2 cellular contexts compared by ENCODE assay signal in the genomic region with DNA sequence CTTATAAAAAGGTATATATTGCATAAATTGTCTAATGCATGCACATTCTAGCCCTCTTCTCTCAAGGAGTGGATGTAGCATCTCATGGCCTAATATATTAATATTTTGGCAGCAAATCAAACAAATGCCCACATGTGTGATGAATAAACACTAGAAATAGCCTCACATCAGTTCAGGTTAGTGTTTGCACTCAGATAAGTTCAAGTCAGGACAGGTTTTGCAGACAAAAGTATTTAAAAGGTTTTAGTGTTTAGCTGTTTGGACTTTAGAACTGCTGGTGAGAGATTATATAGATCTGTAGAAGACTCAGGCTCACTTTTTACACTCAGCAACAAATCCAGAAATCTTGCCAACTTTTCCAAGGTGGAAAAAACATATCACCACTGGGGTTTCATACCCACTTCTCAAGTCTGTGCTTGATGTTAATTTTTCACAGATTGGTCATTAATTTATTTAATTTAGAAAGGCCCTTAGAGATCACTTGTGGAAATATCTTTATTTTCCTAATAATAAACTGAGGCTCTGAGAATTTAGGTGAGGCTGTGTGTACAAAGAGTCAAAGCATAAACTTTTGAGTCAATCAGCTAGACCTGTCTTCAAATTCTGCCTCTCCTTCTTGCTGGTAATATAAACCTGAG.
TF ChIP-seq lines count a peak whose summit lies in the region.

No MANE protein-coding gene starts in this region.

TF ChIP-seq in endothelial cell of umbilical vein, 7 proteins besides CTCF, POLR2A, EP300 and RAD21 (continued from another document):
- no peak for TF ChIP-seq GATA2 (IDR thresholded peaks at IDR 0.05; ENCODE audit: insufficient read depth, insufficient read length, low read depth, low read length)
- TF ChIP-seq FOS (IDR thresholded peaks at IDR 0.05; ENCODE audit: borderline replicate concordance, insufficient read depth, low read length): no peak

TF ChIP-seq in HepG2, 621 proteins besides CTCF, POLR2A, EP300 and RAD21 (continued from another document and continues in another):
- TF ChIP-seq ZNF460 (CRISPR knock-in tag; IDR thresholded peaks at IDR 0.05; ENCODE audit: borderline replicate concordance): no peak
- TF ChIP-seq, protein P1, sequence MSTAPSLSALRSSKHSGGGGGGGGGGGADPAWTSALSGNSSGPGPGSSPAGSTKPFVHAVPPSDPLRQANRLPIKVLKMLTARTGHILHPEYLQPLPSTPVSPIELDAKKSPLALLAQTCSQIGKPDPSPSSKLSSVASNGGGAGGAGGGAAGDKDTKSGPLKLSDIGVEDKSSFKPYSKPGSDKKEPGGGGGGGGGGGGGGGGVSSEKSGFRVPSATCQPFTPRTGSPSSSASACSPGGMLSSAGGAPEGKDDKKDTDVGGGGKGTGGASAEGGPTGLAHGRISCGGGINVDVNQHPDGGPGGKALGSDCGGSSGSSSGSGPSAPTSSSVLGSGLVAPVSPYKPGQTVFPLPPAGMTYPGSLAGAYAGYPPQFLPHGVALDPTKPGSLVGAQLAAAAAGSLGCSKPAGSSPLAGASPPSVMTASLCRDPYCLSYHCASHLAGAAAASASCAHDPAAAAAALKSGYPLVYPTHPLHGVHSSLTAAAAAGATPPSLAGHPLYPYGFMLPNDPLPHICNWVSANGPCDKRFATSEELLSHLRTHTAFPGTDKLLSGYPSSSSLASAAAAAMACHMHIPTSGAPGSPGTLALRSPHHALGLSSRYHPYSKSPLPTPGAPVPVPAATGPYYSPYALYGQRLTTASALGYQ (CRISPR knock-in tag; IDR thresholded peaks at IDR 0.05): peak; percentile 67; the same call in 1 of the 2 replicates
- no peak for TF ChIP-seq MAF1 (CRISPR knock-in tag; IDR thresholded peaks at IDR 0.05; ENCODE audit: borderline replicate concordance)
- no peak for TF ChIP-seq FOXM1 (CRISPR knock-in tag; IDR thresholded peaks at IDR 0.05)
- TF ChIP-seq ESRRA (CRISPR knock-in tag; IDR thresholded peaks at IDR 0.05; ENCODE audit: low read depth): 0 out of 2 replicates have a peak, but pooled peaks have one; percentile 22
- TF ChIP-seq KDM5B (CRISPR knock-in tag; IDR thresholded peaks at IDR 0.05; ENCODE audit: borderline replicate concordance): no peak
- TF ChIP-seq, protein P2, sequence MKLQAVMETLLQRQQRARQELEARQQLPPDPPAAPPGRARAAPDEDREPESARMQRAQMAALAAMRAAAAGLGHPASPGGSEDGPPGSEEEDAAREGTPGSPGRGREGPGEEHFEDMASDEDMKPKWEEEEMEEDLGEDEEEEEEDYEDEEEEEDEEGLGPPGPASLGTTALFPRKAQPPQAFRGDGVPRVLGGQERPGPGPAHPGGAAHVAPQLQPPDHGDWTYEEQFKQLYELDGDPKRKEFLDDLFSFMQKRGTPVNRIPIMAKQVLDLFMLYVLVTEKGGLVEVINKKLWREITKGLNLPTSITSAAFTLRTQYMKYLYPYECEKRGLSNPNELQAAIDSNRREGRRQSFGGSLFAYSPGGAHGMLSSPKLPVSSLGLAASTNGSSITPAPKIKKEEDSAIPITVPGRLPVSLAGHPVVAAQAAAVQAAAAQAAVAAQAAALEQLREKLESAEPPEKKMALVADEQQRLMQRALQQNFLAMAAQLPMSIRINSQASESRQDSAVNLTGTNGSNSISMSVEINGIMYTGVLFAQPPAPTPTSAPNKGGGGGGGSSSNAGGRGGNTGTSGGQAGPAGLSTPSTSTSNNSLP (IDR thresholded peaks at IDR 0.05; ENCODE audit: low read depth, low read length): peak; percentile 70; the same call in 1 of the 2 replicates
- no peak for TF ChIP-seq ZNF574 (CRISPR knock-in tag; IDR thresholded peaks at IDR 0.05)
- TF ChIP-seq ZNF839 (CRISPR knock-in tag; IDR thresholded peaks at IDR 0.05; ENCODE audit: borderline replicate concordance): no peak
- TF ChIP-seq TBX3 (IDR thresholded peaks at IDR 0.05; ENCODE audit: borderline replicate concordance): peak; percentile 79; the same call in 1 of the 2 replicates
- TF ChIP-seq PHF21A (CRISPR knock-in tag; IDR thresholded peaks at IDR 0.05): peak; percentile 61; the same call in 1 of the 2 replicates
- TF ChIP-seq, protein P3, sequence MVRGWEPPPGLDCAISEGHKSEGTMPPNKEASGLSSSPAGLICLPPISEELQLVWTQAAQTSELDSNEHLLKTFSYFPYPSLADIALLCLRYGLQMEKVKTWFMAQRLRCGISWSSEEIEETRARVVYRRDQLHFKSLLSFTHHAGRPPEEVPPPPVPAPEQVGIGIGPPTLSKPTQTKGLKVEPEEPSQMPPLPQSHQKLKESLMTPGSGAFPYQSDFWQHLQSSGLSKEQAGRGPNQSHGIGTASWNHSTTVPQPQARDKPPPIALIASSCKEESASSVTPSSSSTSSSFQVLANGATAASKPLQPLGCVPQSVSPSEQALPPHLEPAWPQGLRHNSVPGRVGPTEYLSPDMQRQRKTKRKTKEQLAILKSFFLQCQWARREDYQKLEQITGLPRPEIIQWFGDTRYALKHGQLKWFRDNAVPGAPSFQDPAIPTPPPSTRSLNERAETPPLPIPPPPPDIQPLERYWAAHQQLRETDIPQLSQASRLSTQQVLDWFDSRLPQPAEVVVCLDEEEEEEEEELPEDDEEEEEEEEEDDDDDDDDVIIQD (CRISPR knock-in tag; IDR thresholded peaks at IDR 0.05; ENCODE audit: low read depth): peak; percentile 18; the same call in 1 of the 2 replicates
- TF ChIP-seq ZMYM3 (CRISPR knock-in tag; IDR thresholded peaks at IDR 0.05): no peak
- no peak for TF ChIP-seq ATAD3A (CRISPR knock-in tag; IDR thresholded peaks at IDR 0.05)
- no peak for TF ChIP-seq NR2C2 (CRISPR knock-in tag; IDR thresholded peaks at IDR 0.05; ENCODE audit: borderline replicate concordance)
- TF ChIP-seq, protein P4, sequence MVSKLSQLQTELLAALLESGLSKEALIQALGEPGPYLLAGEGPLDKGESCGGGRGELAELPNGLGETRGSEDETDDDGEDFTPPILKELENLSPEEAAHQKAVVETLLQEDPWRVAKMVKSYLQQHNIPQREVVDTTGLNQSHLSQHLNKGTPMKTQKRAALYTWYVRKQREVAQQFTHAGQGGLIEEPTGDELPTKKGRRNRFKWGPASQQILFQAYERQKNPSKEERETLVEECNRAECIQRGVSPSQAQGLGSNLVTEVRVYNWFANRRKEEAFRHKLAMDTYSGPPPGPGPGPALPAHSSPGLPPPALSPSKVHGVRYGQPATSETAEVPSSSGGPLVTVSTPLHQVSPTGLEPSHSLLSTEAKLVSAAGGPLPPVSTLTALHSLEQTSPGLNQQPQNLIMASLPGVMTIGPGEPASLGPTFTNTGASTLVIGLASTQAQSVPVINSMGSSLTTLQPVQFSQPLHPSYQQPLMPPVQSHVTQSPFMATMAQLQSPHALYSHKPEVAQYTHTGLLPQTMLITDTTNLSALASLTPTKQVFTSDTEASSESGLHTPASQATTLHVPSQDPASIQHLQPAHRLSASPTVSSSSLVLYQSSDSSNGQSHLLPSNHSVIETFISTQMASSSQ (IDR thresholded peaks at IDR 0.05; ENCODE audit: low read depth): no peak
- TF ChIP-seq, protein P4 (CRISPR knock-in tag; IDR thresholded peaks at IDR 0.05; ENCODE audit: borderline replicate concordance): no peak
- no peak for TF ChIP-seq ZNF580 (CRISPR knock-in tag; IDR thresholded peaks at IDR 0.05; ENCODE audit: borderline replicate concordance, low read depth)
- no peak for TF ChIP-seq ZNF660 (CRISPR knock-in tag; IDR thresholded peaks at IDR 0.05; ENCODE audit: borderline replicate concordance, low read depth)
- no peak for TF ChIP-seq SP5 (CRISPR knock-in tag; IDR thresholded peaks at IDR 0.05; ENCODE audit: borderline replicate concordance, low read depth)
- TF ChIP-seq ZMAT5 (CRISPR knock-in tag; IDR thresholded peaks at IDR 0.05; ENCODE audit: borderline replicate concordance, low read depth): no peak
- TF ChIP-seq NCOA2 (CRISPR knock-in tag; IDR thresholded peaks at IDR 0.05): peak; percentile 84
- peak; percentile 37; the same call in 1 of the 2 replicates for TF ChIP-seq TARDBP (CRISPR knock-in tag; IDR thresholded peaks at IDR 0.05)
- TF ChIP-seq CREB3 (CRISPR knock-in tag; IDR thresholded peaks at IDR 0.05): no peak
- no peak for TF ChIP-seq ZNF75D (CRISPR knock-in tag; IDR thresholded peaks at IDR 0.05; ENCODE audit: borderline replicate concordance)
- no peak for TF ChIP-seq RBM39 (IDR thresholded peaks at IDR 0.05; ENCODE audit: low read depth, low read length, poor library complexity, severe bottlenecking)
- 0 out of 2 replicates have a peak, but pooled peaks have one; percentile 26 for TF ChIP-seq ZFP1 (CRISPR knock-in tag; IDR thresholded peaks at IDR 0.05)
- TF ChIP-seq ZNF350 (CRISPR knock-in tag; IDR thresholded peaks at IDR 0.05; ENCODE audit: borderline replicate concordance, low read depth): no peak
- no peak for TF ChIP-seq ZNF180 (CRISPR knock-in tag; IDR thresholded peaks at IDR 0.05; ENCODE audit: borderline replicate concordance, low read depth)
- no peak for TF ChIP-seq NBN (conservative IDR thresholded peaks at IDR 0.05)
- TF ChIP-seq HNRNPUL1 (IDR thresholded peaks at IDR 0.05; ENCODE audit: low read depth, low read length): peak; percentile 20; the same call in 1 of the 2 replicates
- no peak for TF ChIP-seq ZNF713 (CRISPR knock-in tag; IDR thresholded peaks at IDR 0.05)
- TF ChIP-seq, protein P5, sequence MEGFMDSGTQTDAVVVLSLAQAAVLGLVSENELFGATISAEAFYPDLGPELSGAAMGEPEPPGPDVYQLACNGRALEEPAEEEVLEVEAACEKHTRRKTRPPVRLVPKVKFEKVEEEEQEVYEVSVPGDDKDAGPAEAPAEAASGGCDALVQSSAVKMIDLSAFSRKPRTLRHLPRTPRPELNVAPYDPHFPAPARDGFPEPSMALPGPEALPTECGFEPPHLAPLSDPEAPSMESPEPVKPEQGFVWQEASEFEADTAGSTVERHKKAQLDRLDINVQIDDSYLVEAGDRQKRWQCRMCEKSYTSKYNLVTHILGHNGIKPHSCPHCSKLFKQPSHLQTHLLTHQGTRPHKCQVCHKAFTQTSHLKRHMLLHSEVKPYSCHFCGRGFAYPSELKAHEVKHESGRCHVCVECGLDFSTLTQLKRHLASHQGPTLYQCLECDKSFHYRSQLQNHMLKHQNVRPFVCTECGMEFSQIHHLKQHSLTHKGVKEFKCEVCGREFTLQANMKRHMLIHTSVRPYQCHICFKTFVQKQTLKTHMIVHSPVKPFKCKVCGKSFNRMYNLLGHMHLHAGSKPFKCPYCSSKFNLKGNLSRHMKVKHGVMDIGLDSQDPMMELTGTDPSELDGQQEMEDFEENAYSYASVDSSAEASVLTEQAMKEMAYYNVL (CRISPR knock-in tag; IDR thresholded peaks at IDR 0.05; ENCODE audit: borderline replicate concordance): 0 out of 2 replicates have a peak, but pooled peaks have one; percentile 28
- TF ChIP-seq ZNF331 (CRISPR knock-in tag; IDR thresholded peaks at IDR 0.05): no peak; the same call in 1 of the 2 replicates
- TF ChIP-seq ZEB1 (IDR thresholded peaks at IDR 0.05; ENCODE audit: insufficient replicate concordance, low read depth): peak; percentile 52
- no peak for TF ChIP-seq ZNF558 (CRISPR knock-in tag; IDR thresholded peaks at IDR 0.05; ENCODE audit: borderline replicate concordance)
